ENCODE assay signal across 16 cellular contexts in the genomic region with DNA sequence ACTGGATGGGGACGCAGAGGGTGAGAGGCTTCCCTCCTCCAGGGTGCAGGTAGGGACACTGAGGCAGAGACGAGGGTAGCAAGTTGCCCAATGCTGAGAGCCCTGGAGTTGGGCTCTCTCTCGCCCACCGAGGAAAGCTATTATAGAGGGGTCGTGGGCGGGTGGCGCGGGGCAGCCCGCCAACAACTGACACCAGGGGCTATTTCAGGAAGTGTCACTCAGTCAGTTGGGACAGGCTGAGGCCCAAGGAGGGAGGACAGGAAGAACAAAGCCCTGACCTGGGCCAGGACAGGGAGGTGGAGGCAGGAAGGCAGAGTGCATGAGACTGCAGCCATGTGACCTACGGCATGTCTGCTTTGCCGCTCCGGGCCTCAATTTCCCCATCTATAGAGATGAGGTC. TPM values are rescaled to one million over a fixed set of nuclear protein-coding genes. Genes with fewer than 3 reads are reported as not detected.
DNase-seq lines count a peak whose midpoint lies in the region; ATAC-seq, FAIRE-seq and TF ChIP-seq lines count a peak whose summit lies in the region.
"Had no signal": no experiment of that assay in that cellular context is flagged by ENCODE, and none has a peak within 500 bp of the region (broad histone marks: within the 10 kb centered on the region; RNA-seq: fewer than 3 reads in every experiment).

No MANE protein-coding gene starts in this region.

- H3K4me3 ChIP-seq in PC-9 (no peak overlapping the region), keratinocyte (ENCODE audit: control insufficient read depth in 2 of 3, extremely low read depth in 1 of 3, insufficient read depth in 2 of 3, low read depth in 1 of 3, low read length in 3 of 3) (no peak overlapping the region), smooth muscle cell (no peak overlapping the region)
- H3K4me3 ChIP-seq: SJSA1 had no signal

- no peaks in the 10 kb centered on the region for H3K79me2 ChIP-seq in PC-9 (ENCODE audit: low read depth)
- H3K79me2 ChIP-seq in keratinocyte (ENCODE audit: control insufficient read depth, insufficient read depth, low read length) = no peaks in the 10 kb centered on the region
- H3K79me2 ChIP-seq in smooth muscle cell (ENCODE audit: low read depth) = no peaks in the 10 kb centered on the region

- no peak overlapping the region for H2AFZ ChIP-seq in PC-9
- no peak overlapping the region for H2AFZ ChIP-seq in keratinocyte (ENCODE audit: control insufficient read depth, low read length)
- no peak overlapping the region for H2AFZ ChIP-seq in smooth muscle cell (ENCODE audit: low read depth)

- H3K4me2 ChIP-seq in PC-9 = peak overlapping the region; percentile 73; the same call in 1 of the 2 replicates
- peak overlapping the region; percentile 45 for H3K4me2 ChIP-seq in keratinocyte (ENCODE audit: control insufficient read depth, extremely low read depth, insufficient read depth, low read depth, low read length)
- no peak overlapping the region for H3K4me2 ChIP-seq in smooth muscle cell

- no peak overlapping the region for H3K27ac Mint-ChIP-seq in stimulated activated effector memory CD8-positive, alpha-beta T cell treated with anti-CD3 and anti-CD28 coated beads, Interleukin-12 subunit alpha, Interleukin-12 subunit beta, amount 100 ng/mL, for 72 hours
- H3K27ac Mint-ChIP-seq: HFFc6 had no signal

- H3K4me3 Mint-ChIP-seq in stimulated activated effector memory CD8-positive, alpha-beta T cell treated with anti-CD3 and anti-CD28 coated beads, Interleukin-12 subunit alpha, Interleukin-12 subunit beta, amount 100 ng/mL, for 72 hours = no peak overlapping the region
- H3K4me3 Mint-ChIP-seq: HFFc6 had no signal

- peaks cover 4% of the 10 kb centered on the region for H3K9me3 Mint-ChIP-seq in stimulated activated effector memory CD8-positive, alpha-beta T cell treated with anti-CD3 and anti-CD28 coated beads, Interleukin-12 subunit alpha, Interleukin-12 subunit beta, amount 100 ng/mL, for 72 hours

- TF ChIP-seq CTCF in PC-9 (conservative IDR thresholded peaks at IDR 0.05) (no peak), keratinocyte (optimal IDR thresholded peaks at IDR 0.05 in 1 of 3, IDR thresholded peaks at IDR 0.05 in 1 of 3, conservative IDR thresholded peaks at IDR 0.05 in 1 of 3; ENCODE audit: extremely low read depth in 1 of 3, insufficient read depth in 2 of 3, low read length in 3 of 3) (no peak), smooth muscle cell (IDR thresholded peaks at IDR 0.05; ENCODE audit: borderline replicate concordance, insufficient read depth, poor library complexity, severe bottlenecking) (no peak)

- no peak for FAIRE-seq in keratinocyte (lab: Jason Lieb, UNC)

- TSS peak; percentile 74 for BruUV-seq in PC-9 (replicated peaks; lab: Mats Ljungman, UMichigan)

- no peaks in the 10 kb centered on the region for H3K9me1 ChIP-seq in keratinocyte (ENCODE audit: control insufficient read depth, extremely low read depth, insufficient read depth, low read length)

- DNase-seq in PC-9 = no peak
- DNase-seq in Right ventricle myocardium superior = peak; percentile 45
- no peak for DNase-seq in keratinocyte (ENCODE audit: low read depth, low spot score)
- no peak for DNase-seq in smooth muscle cell (lab: John Stamatoyannopoulos, UW; ENCODE audit: unreplicated experiment)
- DNase-seq in stimulated activated effector memory CD8-positive, alpha-beta T cell treated with anti-CD3 and anti-CD28 coated beads, Interleukin-12 subunit alpha, Interleukin-12 subunit beta, amount 100 ng/mL, for 72 hours (ENCODE audit: low spot score in 2 of 2) = no peak
- no peak for DNase-seq in stimulated activated CD4-positive, alpha-beta T cell treated with anti-CD3 and anti-CD28 coated beads, Interleukin-12 subunit alpha, Interleukin-12 subunit beta, amount 100 ng/mL, for 4 hours
- DNase-seq: AML-193, Caco-2, DMS53, HFFc6, KG1, NCI-H187 treated with DMSO at 0.1 percent for 48 hours, NCI-H82 had no signal

- H3K4me1 Mint-ChIP-seq in stimulated activated effector memory CD8-positive, alpha-beta T cell treated with anti-CD3 and anti-CD28 coated beads, Interleukin-12 subunit alpha, Interleukin-12 subunit beta, amount 100 ng/mL, for 72 hours = peaks cover 7% of the 10 kb centered on the region

- ATAC-seq in Right ventricle myocardium superior (ENCODE audit: poor library complexity) = peak; percentile 24
- ATAC-seq in stimulated activated effector memory CD8-positive, alpha-beta T cell treated with anti-CD3 and anti-CD28 coated beads, Interleukin-12 subunit alpha, Interleukin-12 subunit beta, amount 100 ng/mL, for 72 hours = no peak
- ATAC-seq in activated CD4-positive, CD25-positive, alpha-beta regulatory T cell treated with anti-CD3 and anti-CD28 coated beads, Interleukin-2, amount 50 U/mL, for 24 hours = no peak

- H3K9ac ChIP-seq in keratinocyte (ENCODE audit: control insufficient read depth, extremely low read depth, insufficient read depth, low read length) (peak overlapping the region; percentile 77), smooth muscle cell (ENCODE audit: low read depth) (no peak overlapping the region)

- H3K9me3 ChIP-seq in PC-9 (ENCODE audit: insufficient read depth, low read depth) (no peaks in the 10 kb centered on the region; the same call in 1 of the 2 replicates), keratinocyte (ENCODE audit: control insufficient read depth, low read depth, low read length) (peaks cover 13% of the 10 kb centered on the region), smooth muscle cell (replicated peaks; ENCODE audit: low read depth) (no peaks in the 10 kb centered on the region)

- no peaks in the 10 kb centered on the region for H3K36me3 ChIP-seq in PC-9 (ENCODE audit: low read depth)
- H3K36me3 ChIP-seq in keratinocyte (ENCODE audit: control insufficient read depth in 2 of 2, extremely low read depth in 1 of 2, insufficient read depth in 2 of 2, low read length in 2 of 2) = no peaks in the 10 kb centered on the region
- H3K36me3 ChIP-seq in smooth muscle cell (ENCODE audit: low read depth) = no peaks in the 10 kb centered on the region
- H3K36me3 ChIP-seq: SJSA1 had no signal

- H3K27ac ChIP-seq in PC-9 (peak overlapping the region; percentile 53; the same call in 1 of the 2 replicates), keratinocyte (ENCODE audit: control insufficient read depth, insufficient read depth, low read length) (peak overlapping the region; percentile 88), smooth muscle cell (ENCODE audit: low read depth) (peak overlapping the region; percentile 38)
- H3K27ac ChIP-seq: SJSA1 had no signal

- dilution Hi-C loops in keratinocyte (cut with MboI; ENCODE audit: extremely low pct_ligation_motif_present, low sequenced_read_pairs) = no loop called here

- CTCF ChIA-PET in PC-9 (lab: Charles Lee) = no interaction called here

- POLR2A ChIA-PET in PC-9 (lab: Charles Lee; ENCODE audit: unreplicated experiment) = no interaction called here

- no peaks in the 10 kb centered on the region for H3K9me2 ChIP-seq in PC-9 (ENCODE audit: insufficient read depth)

- intact Hi-C loops in PC-9 (cut with micrococcal nuclease; ENCODE audit: unreplicated experiment) = loop anchor here (5.0 kb wide), 1 partner anchor 39 kb away; no protein-coding TSS in a partner anchor
- intact Hi-C loops in Right ventricle myocardium superior (cut with DNase I) = no loop called here

- H4K20me1 ChIP-seq in PC-9 (ENCODE audit: insufficient read depth) (no peaks in the 10 kb centered on the region), keratinocyte (ENCODE audit: control insufficient read depth, extremely low read depth, insufficient read depth, low read length) (no peaks in the 10 kb centered on the region), smooth muscle cell (ENCODE audit: low read depth) (no peaks in the 10 kb centered on the region)

- H3K4me1 ChIP-seq in PC-9 (replicated peaks; ENCODE audit: insufficient read depth) = peaks cover 10% of the 10 kb centered on the region
- peaks cover 17% of the 10 kb centered on the region for H3K4me1 ChIP-seq in keratinocyte (ENCODE audit: control insufficient read depth, extremely low read depth, insufficient read depth, low read length)
- peaks cover 4% of the 10 kb centered on the region for H3K4me1 ChIP-seq in smooth muscle cell (ENCODE audit: low read depth)
- H3K4me1 ChIP-seq: Caco-2, SJSA1 had no signal

- H3K27me3 ChIP-seq in PC-9 (ENCODE audit: insufficient read depth, low read depth) (no peaks in the 10 kb centered on the region), keratinocyte (ENCODE audit: control insufficient read depth, extremely low read depth, insufficient read depth, low read length) (no peaks in the 10 kb centered on the region), smooth muscle cell (ENCODE audit: low read depth) (no peaks in the 10 kb centered on the region)

- WGBS in smooth muscle cell (ENCODE audit: low lambda C conversion rate) = 92% methylated on average over 12 of the region's 12 CpGs

- no peaks in the 10 kb centered on the region for H3F3A ChIP-seq in PC-9 (ENCODE audit: insufficient read depth, low read depth)
- H3F3A ChIP-seq in smooth muscle cell (ENCODE audit: low read depth) = no peaks in the 10 kb centered on the region

- no peaks in the 10 kb centered on the region for H3K36me3 Mint-ChIP-seq in stimulated activated effector memory CD8-positive, alpha-beta T cell treated with anti-CD3 and anti-CD28 coated beads, Interleukin-12 subunit alpha, Interleukin-12 subunit beta, amount 100 ng/mL, for 72 hours

RNA-seq across cellular contexts. Expression of gene TINCR, which starts 29.9 kb away (rescaled TPM):
- total RNA-seq in PC-9 (2021) (4.4 and 8.0 TPM in 2 replicates), Right ventricle myocardium superior (not detected), smooth muscle cell (2.9 and 6.2 TPM in 2 replicates)
- polyA plus RNA-seq in keratinocyte (5.6 to 20.3 TPM (median 9.7 TPM) in 3 replicates), smooth muscle cell (2.2 and 5.7 TPM in 2 replicates)
- 8.4 TPM for polyA plus RNA-seq in keratinocyte (2011; ENCODE audit: low read depth)
- polyA plus RNA-seq in keratinocyte (2011; cell fraction: cytosol; rRNA removed) = 11.8 and 17.1 TPM in 2 replicates
- 8.5 and 10.4 TPM in 2 replicates for polyA plus RNA-seq in keratinocyte (2011; cell fraction: nucleus; rRNA removed)
- 6.7 and 45.3 TPM in 2 replicates for polyA plus RNA-seq in keratinocyte (2012; ENCODE audit: low replicate concordance)
- polyA minus RNA-seq in keratinocyte = 7.5 to 12.8 TPM (median 9.0 TPM) in 3 replicates
- polyA minus RNA-seq in keratinocyte (2011; cell fraction: cytosol; rRNA and poly(A)+ RNA removed) = 13.2 TPM
- 5.6 and 6.9 TPM in 2 replicates for polyA minus RNA-seq in keratinocyte (2011; cell fraction: nucleus; rRNA and poly(A)+ RNA removed)
- total RNA-seq: NCI-H460, SJSA1 had no signal

Comparison
In these comparisons a context has a peak if more than half of its experiments do, and no peak if none do; other contexts are left out.
1. H3K27ac ChIP-seq: peak in every context shown above with its lines; median percentile 88 in keratinocyte; 53 in PC-9; 38 in smooth muscle cell.